Comparison of ENCODE assay signal across 10 cellular contexts in the genomic region with DNA sequence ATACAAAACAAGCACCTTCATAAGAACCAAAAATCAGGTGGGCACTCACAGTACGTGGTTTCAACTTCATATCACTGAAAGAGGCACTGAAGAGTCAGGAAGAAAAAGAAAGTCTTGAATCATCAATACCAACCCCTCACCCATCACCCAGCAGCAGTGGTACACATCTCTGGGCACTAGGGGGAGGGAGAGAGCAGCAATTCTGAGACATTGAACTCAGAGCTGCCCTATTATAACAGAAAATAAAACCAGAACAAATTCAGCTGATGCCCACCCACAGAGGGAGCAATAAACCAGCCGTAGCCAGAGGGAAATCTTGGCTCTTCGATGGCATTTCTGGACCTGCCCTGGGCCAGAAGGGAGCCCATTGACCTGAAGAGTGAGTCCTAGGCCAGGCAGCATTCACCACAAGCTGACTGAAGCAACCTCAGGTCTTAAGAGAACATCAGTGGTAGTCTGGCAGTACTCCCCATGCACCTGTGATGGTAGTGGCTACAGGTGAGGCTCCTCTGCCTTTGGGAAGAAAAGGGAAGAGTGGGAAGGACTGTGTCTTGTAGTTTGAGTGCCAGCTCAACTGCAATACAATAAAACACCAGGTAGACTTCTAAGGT. TPM values are rescaled to one million over a fixed set of nuclear protein-coding genes. Genes with fewer than 3 reads are reported as not detected.
DNase-seq lines count a peak whose midpoint lies in the region; ATAC-seq and TF ChIP-seq lines count a peak whose summit lies in the region.
"Had no signal": no experiment of that assay in that cellular context is flagged by ENCODE, and none has a peak within 500 bp of the region (broad histone marks: within the 10 kb centered on the region; RNA-seq: fewer than 3 reads in every experiment).

No MANE protein-coding gene starts in this region.

- H3K4me1 Mint-ChIP-seq in activated CD8-positive, alpha-beta T cell treated with anti-CD3 and anti-CD28 coated beads, Interleukin-2, amount 10 ng/mL, durations not matched to agents 7 days and 5 days (ENCODE audit: low read depth): no peaks in the 10 kb centered on the region
- H3K4me1 Mint-ChIP-seq: T-cell had no signal

- no peaks in the 10 kb centered on the region for H3K27me3 ChIP-seq in BE2C
- H3K27me3 ChIP-seq: neutrophil had no signal

- ATAC-seq in GM18519 (IDR thresholded peaks at IDR 0.05; ENCODE audit: low FRiP score, unreplicated experiment) (peak; percentile 92), HG02884 (IDR thresholded peaks at IDR 0.05; ENCODE audit: unreplicated experiment) (peak; percentile 96)
- ATAC-seq in activated CD8-positive, alpha-beta T cell treated with anti-CD3 and anti-CD28 coated beads, Interleukin-2, amount 10 ng/mL, durations not matched to agents 7 days and 5 days: peak; percentile 78

- H3K4me3 Mint-ChIP-seq in activated CD8-positive, alpha-beta T cell treated with anti-CD3 and anti-CD28 coated beads, Interleukin-2, amount 10 ng/mL, durations not matched to agents 7 days and 5 days: no peak overlapping the region
- H3K4me3 Mint-ChIP-seq: T-cell had no signal

- H3K27me3 Mint-ChIP-seq in activated CD8-positive, alpha-beta T cell treated with anti-CD3 and anti-CD28 coated beads, Interleukin-2, amount 10 ng/mL, durations not matched to agents 7 days and 5 days (ENCODE audit: low read depth): peaks cover 17% of the 10 kb centered on the region

- no peak overlapping the region for H3K4me3 ChIP-seq in BE2C (ENCODE audit: low read depth, low read length)

- TF ChIP-seq CTCF in BE2C (IDR thresholded peaks at IDR 0.05; ENCODE audit: low read depth, low read length): peak; percentile 98

- DNase-seq in BE2C (peak; percentile 75), NCI-H146 (lab: John Stamatoyannopoulos, UW) (peak; percentile 11), iPS DF 19.7 (ENCODE audit: low read depth, low spot score) (peak; percentile 30), DMS79 treated with DMSO at 0.1 percent for 48 hours (lab: John Stamatoyannopoulos, UW) (no peak), NCI-H226 (no peak)
- DNase-seq in activated CD8-positive, alpha-beta T cell treated with anti-CD3 and anti-CD28 coated beads, Interleukin-2, amount 10 ng/mL, durations not matched to agents 7 days and 5 days: peak; percentile 57

- CTCF ChIA-PET in activated CD8-positive, alpha-beta T cell treated with anti-CD3 and anti-CD28 coated beads, Interleukin-2, amount 10 ng/mL, durations not matched to agents 7 days and 5 days (lab: Charles Lee): interaction anchor here (0.6 to 2.1 kb wide), 12 partner anchors 8 to 125 kb away, joined by 3 to 8 read pairs (median 6); partner anchors contain the start of genes DDIAS and PRCP

- H3K27ac Mint-ChIP-seq in activated CD8-positive, alpha-beta T cell treated with anti-CD3 and anti-CD28 coated beads, Interleukin-2, amount 10 ng/mL, durations not matched to agents 7 days and 5 days: no peak overlapping the region
- H3K27ac Mint-ChIP-seq: T-cell had no signal

- POLR2A ChIA-PET in activated CD8-positive, alpha-beta T cell treated with anti-CD3 and anti-CD28 coated beads, Interleukin-2, amount 10 ng/mL, durations not matched to agents 7 days and 5 days (lab: Charles Lee): no interaction called here

- no peaks in the 10 kb centered on the region for H3K36me3 ChIP-seq in BE2C
- H3K36me3 ChIP-seq: neutrophil had no signal

- H3K36me3 Mint-ChIP-seq in activated CD8-positive, alpha-beta T cell treated with anti-CD3 and anti-CD28 coated beads, Interleukin-2, amount 10 ng/mL, durations not matched to agents 7 days and 5 days (ENCODE audit: low read depth): no peaks in the 10 kb centered on the region

- H3K9me3 Mint-ChIP-seq in activated CD8-positive, alpha-beta T cell treated with anti-CD3 and anti-CD28 coated beads, Interleukin-2, amount 10 ng/mL, durations not matched to agents 7 days and 5 days (ENCODE audit: insufficient read depth): no peaks in the 10 kb centered on the region

- H3K4me1 ChIP-seq in BE2C: no peaks in the 10 kb centered on the region; the same call in 1 of the 2 replicates

- 0 out of 2 replicates have a peak, but pooled peaks cover 2% of the 10 kb centered on the region for H3K9me3 ChIP-seq in BE2C
- H3K9me3 ChIP-seq: neutrophil had no signal

RNA-seq across cellular contexts. Expression of gene FAM181B, which starts 42.2 kb away (rescaled TPM):
- 4.1 TPM for polyA plus RNA-seq in BE2C (2012; ENCODE audit: insufficient read depth, insufficient read length, low read depth)
- not detected for total RNA-seq in activated CD8-positive, alpha-beta T cell treated with anti-CD3 and anti-CD28 coated beads, Interleukin-2, amount 10 ng/mL, durations not matched to agents 7 days and 5 days

Comparison
In these comparisons a context has a peak if more than half of its experiments do, and no peak if none do; other contexts are left out.
1. DNase-seq: peak in BE2C (single experiment), NCI-H146 (single experiment), activated CD8-positive, alpha-beta T cell treated with anti-CD3 and anti-CD28 coated beads, Interleukin-2, amount 10 ng/mL, durations not matched to agents 7 days and 5 days (single experiment) and iPS DF 19.7 (single experiment); none in DMS79 treated with DMSO at 0.1 percent for 48 hours (single experiment) and NCI-H226 (single experiment).
2. Peak in every context shown above with its lines, with median percentiles within 50 percentile points of each other: ATAC-seq.